7 cellular contexts compared by ENCODE assay signal in the genomic region with DNA sequence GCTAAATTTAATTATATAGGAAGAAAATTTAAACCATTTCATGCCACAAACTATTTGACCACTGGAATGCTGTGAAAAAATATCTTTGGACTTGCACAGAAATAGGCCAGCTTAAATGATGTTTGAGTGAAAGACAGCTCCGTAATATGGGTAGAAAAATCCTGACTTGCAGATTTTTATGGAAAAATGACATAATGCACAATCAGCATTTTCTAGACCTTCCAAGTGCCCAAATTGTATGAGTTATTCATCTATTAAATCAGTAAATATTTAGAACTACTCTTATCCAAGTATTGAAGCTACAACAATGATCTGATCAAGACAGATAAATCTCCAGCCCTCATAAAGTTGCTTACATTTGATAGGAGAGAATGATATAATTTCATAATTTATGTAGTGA.
"Had no signal": no experiment of that assay in that cellular context is flagged by ENCODE, and none has a peak within 500 bp of the region (broad histone marks: within the 10 kb centered on the region; RNA-seq: fewer than 3 reads in every experiment).

No MANE protein-coding gene starts in this region.

- DNase-seq: H7, HFFc6, KG1 had no signal

- H3K36me3 ChIP-seq: HAP-1 had no signal

- H3K4me3 ChIP-seq: GM23338, HAP-1 had no signal

- H3K27ac ChIP-seq: HL-60 had no signal

- H2AFZ ChIP-seq: GM23338 had no signal

- H3K4me1 ChIP-seq: HAP-1 had no signal

- ATAC-seq: GM23338, HCT116 had no signal

- H3K4me2 ChIP-seq: GM23338 had no signal

- H3K9me3 ChIP-seq: HAP-1 had no signal
